ENCODE assay signal across 8 cellular contexts in genomic region chr4:127782025-127782274, GRCh38. TPM values are rescaled to one million over a fixed set of nuclear protein-coding genes. Genes with fewer than 3 reads are reported as not detected.
DNase-seq lines count a peak whose midpoint lies in the region; ATAC-seq, FAIRE-seq and TF ChIP-seq lines count a peak whose summit lies in the region.

No MANE protein-coding gene starts in this region.

- POLR2A ChIA-PET in MCF 10A (lab: Yijun Ruan, JAX) = interaction anchor here (0.6 to 4.2 kb wide), 17 partner anchors 9 to 349 kb away, joined by 3 to 40 read pairs (median 6); partner anchors contain the start of genes ABHD18, INTU, LARP1B and MFSD8

- H3K9ac ChIP-seq in OCI-LY1 (ENCODE audit: low read length) (peak overlapping the region; percentile 70), skeletal muscle tissue (ENCODE audit: low read depth in 1 of 3, low read length in 3 of 3) (peak overlapping the region; percentile 81 to 91 (median 89))

- H4K20me1 ChIP-seq in OCI-LY1 (ENCODE audit: insufficient read depth, low read length) = no peaks in the 10 kb centered on the region

- DNase-seq in D341Med (ENCODE audit: low spot score) = peak; percentile 98
- DNase-seq in GM19239 (ENCODE audit: insufficient read length, low spot score) = peak; percentile 59
- peak; percentile 86 for DNase-seq in MCF 10A (ENCODE audit: unreplicated experiment)
- DNase-seq in iPS-NIHi7 (ENCODE audit: extremely low spot score) = peak; percentile 96
- no peak for DNase-seq in NK-92 (lab: John Stamatoyannopoulos, UW; ENCODE audit: unreplicated experiment)

- H3K36me3 ChIP-seq in OCI-LY1 (ENCODE audit: insufficient read depth, low read length) (no peaks in the 10 kb centered on the region), skeletal muscle tissue (ENCODE audit: control insufficient read depth in 3 of 3, insufficient read depth in 3 of 3, low read length in 3 of 3) (no peaks in the 10 kb centered on the region)

- intact Hi-C loops in MCF 10A (cut with micrococcal nuclease) = loop anchor here (2.0 to 5.0 kb wide), 2 partner anchors 100 to 279 kb away; partner anchors contain the start of genes LARP1B and PLK4

- no peaks in the 10 kb centered on the region for H3K79me2 ChIP-seq in OCI-LY1 (ENCODE audit: insufficient read depth, low read length)

- H3K27ac ChIP-seq in OCI-LY1 (ENCODE audit: low read depth, low read length, poor library complexity, severe bottlenecking) (no peak overlapping the region), skeletal muscle tissue (ENCODE audit: low read depth, low read length) (peak overlapping the region; percentile 42)

- H3K4me3 ChIP-seq in OCI-LY1 (ENCODE audit: low read depth, low read length, poor library complexity, severe bottlenecking) = peak overlapping the region; percentile 69
- peak overlapping the region; percentile 96 to 99 (median 98) for H3K4me3 ChIP-seq in skeletal muscle tissue (ENCODE audit: low read length in 3 of 3)

- CTCF ChIA-PET in MCF 10A (lab: Yijun Ruan, JAX) = interaction anchor here (0.6 kb wide), 1 partner anchor 198 kb away, joined by 3 read pairs; no protein-coding TSS in a partner anchor

- FAIRE-seq in GM19239 (lab: Jason Lieb, UNC) = no peak

- H3K9me3 ChIP-seq in OCI-LY1 (ENCODE audit: low read length) (no peaks in the 10 kb centered on the region), skeletal muscle tissue (ENCODE audit: control insufficient read depth in 3 of 3, low read length in 3 of 3) (no peaks in the 10 kb centered on the region)

- BruUV-seq in MCF 10A (replicated peaks; lab: Mats Ljungman, UMichigan) = no TSS peak

- H3K4me3 Mint-ChIP-seq in MCF 10A (ENCODE audit: unreplicated experiment) = peak overlapping the region; percentile 82

- TF ChIP-seq CTCF in OCI-LY1 (IDR thresholded peaks at IDR 0.05; ENCODE audit: low read length) (peak; percentile 19; the same call in 1 of the 2 replicates), MCF 10A (IDR thresholded peaks at IDR 0.05; ENCODE audit: unreplicated experiment) (peak; percentile 2)

- H3F3A ChIP-seq in OCI-LY1 (ENCODE audit: insufficient read depth, low read length) = no peaks in the 10 kb centered on the region

- peak; percentile 74 for ATAC-seq in HG03280 (IDR thresholded peaks at IDR 0.05; ENCODE audit: unreplicated experiment)

- no peaks in the 10 kb centered on the region for H3K36me3 Mint-ChIP-seq in MCF 10A (ENCODE audit: insufficient read depth, unreplicated experiment)

- peaks cover 7% of the 10 kb centered on the region for H3K4me1 Mint-ChIP-seq in MCF 10A (ENCODE audit: insufficient read depth, unreplicated experiment)

- no peaks in the 10 kb centered on the region for H3K9me3 Mint-ChIP-seq in MCF 10A (ENCODE audit: unreplicated experiment)

- H3K27ac Mint-ChIP-seq in MCF 10A (ENCODE audit: low read depth, unreplicated experiment) = peak overlapping the region; percentile 96

- H3K27me3 Mint-ChIP-seq in MCF 10A (ENCODE audit: insufficient read depth, unreplicated experiment) = no peaks in the 10 kb centered on the region

- no peaks in the 10 kb centered on the region for H3K27me3 ChIP-seq in OCI-LY1 (ENCODE audit: insufficient read depth, low read length)
- H3K27me3 ChIP-seq in skeletal muscle tissue (ENCODE audit: control insufficient read depth in 3 of 3, insufficient read depth in 3 of 3, low read length in 3 of 3) = peaks cover 0 to 13% (median 0%) of the 10 kb centered on the region in 3 donors

- peak overlapping the region; percentile 85 for H3K4me2 ChIP-seq in OCI-LY1 (ENCODE audit: low read length)

- H3K4me1 ChIP-seq in OCI-LY1 (ENCODE audit: insufficient read depth, low read length, severe bottlenecking) (peaks cover 28% of the 10 kb centered on the region), skeletal muscle tissue (ENCODE audit: control insufficient read depth in 3 of 3, insufficient read depth in 3 of 3, low read length in 3 of 3) (peaks cover 4 to 8% (median 6%) of the 10 kb centered on the region in 3 donors)

- H3K9me2 ChIP-seq in OCI-LY1 (ENCODE audit: low read depth, low read length) = no peaks in the 10 kb centered on the region

- no peak overlapping the region for H2AFZ ChIP-seq in OCI-LY1 (ENCODE audit: low read length)

RNA-seq across cellular contexts. Expression of gene HSPA4L, which starts 0.2 kb away (rescaled TPM):
- total RNA-seq in MCF 10A (2022) = 45.9 and 68.9 TPM in 2 replicates
- 1.6 TPM for total RNA-seq in skeletal muscle tissue

RNA-seq across cellular contexts. Expression of gene SLC25A31, which starts 51.8 kb away (rescaled TPM):
- total RNA-seq in MCF 10A (2022) = not detected in 2 replicates
- not detected for total RNA-seq in skeletal muscle tissue

Comparison
In these comparisons a context has a peak if more than half of its experiments do, and no peak if none do; other contexts are left out.
1. RNA of gene HSPA4L, which starts 0.2 kb away (total RNA-seq): 45.9 to 68.9 TPM in MCF 10A; 1.6 TPM in skeletal muscle tissue (single experiment); every median in the first group is over 10 times any median in the second.